ENCODE assay signal across 8 cellular contexts in the genomic region with DNA sequence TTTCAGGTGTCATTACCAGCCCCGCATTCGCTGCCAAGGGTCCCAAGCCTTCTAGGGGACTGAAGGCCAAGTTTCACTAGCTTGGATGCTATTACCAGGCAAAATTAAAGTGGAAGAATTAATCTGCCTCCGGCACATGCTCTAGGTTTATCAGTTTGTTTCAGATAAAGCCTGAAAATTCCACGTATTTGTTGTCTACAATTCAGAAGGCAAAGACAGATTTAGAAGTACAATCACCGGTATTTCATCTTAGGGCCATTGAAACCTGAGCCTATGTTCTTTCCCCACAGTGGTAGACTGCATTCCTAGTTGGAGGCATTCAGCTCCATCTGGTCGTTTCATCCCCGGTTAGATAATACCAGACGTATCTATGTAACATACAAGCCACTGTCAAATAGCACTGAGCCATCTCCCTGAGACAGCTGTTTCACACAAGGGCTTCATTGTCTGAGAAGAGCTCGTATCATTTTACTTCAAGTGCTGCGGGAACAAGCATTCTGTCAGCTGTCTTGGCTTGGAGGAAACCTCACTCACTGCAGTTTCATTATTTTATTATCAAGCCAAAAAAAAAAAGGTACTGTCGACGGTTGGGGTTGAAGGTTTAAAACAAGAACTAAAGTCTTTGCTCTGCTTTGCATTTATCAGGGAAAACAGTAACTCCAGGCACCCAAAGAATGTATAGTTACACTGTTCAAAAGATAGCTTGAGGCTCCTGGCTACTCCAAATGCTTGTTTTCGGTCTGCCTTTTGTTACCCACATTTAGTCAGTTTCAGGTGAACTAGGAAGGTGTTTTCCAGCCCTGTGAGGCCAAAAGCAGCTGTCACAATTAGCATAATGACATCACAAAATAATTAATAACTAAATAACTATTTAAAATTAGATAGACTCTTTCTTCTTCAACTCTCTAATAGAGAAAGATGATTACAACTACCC.
DNase-seq lines count a peak whose midpoint lies in the region; ATAC-seq and TF ChIP-seq lines count a peak whose summit lies in the region.

No MANE protein-coding gene starts in this region.

- intact Hi-C loops in left colon (cut with DNase I, micrococcal nuclease) = no loop called here

- H3K4me1 ChIP-seq in GM23338 (ENCODE audit: insufficient read depth) = peaks cover 23% of the 10 kb centered on the region

- no peaks in the 10 kb centered on the region for H3K36me3 ChIP-seq in GM23338 (ENCODE audit: insufficient read depth)
- no peaks in the 10 kb centered on the region for H3K36me3 ChIP-seq in WERI-Rb-1

- peak; percentile 91 for ATAC-seq in GM23338
- peak; percentile 74 for ATAC-seq in left colon

- no peaks in the 10 kb centered on the region for H3K9me2 ChIP-seq in GM23338 (ENCODE audit: insufficient read depth)

- no peak overlapping the region for H3K4me3 ChIP-seq in GM23338
- H3K4me3 ChIP-seq in WERI-Rb-1 (ENCODE audit: low read depth, low read length) = no peak overlapping the region

- no peaks in the 10 kb centered on the region for H3F3A ChIP-seq in GM23338 (replicated peaks; ENCODE audit: low read depth)

- DNase-seq in GM03348 (ENCODE audit: low spot score) (peak; percentile 16), GM23338 (ENCODE audit: low spot score) (peak; percentile 79), NCI-H1092 (lab: John Stamatoyannopoulos, UW) (peak; percentile 82), WERI-Rb-1 (peak; percentile 62), left colon (no peak)
- DNase-seq in stimulated activated CD4-positive, alpha-beta T cell treated with anti-CD3 and anti-CD28 coated beads, Interleukin-4, amount 100 ng/mL, for 1 hour = no peak
- DNase-seq in activated effector memory CD4-positive, alpha-beta T cell treated with Interleukin-2 at 50 U/mL for 16 hours = no peak
- DNase-seq in activated CD8-positive, alpha-beta memory T cell treated with anti-CD3 and anti-CD28 coated beads for 24 hours = no peak

- no peaks in the 10 kb centered on the region for H3K79me2 ChIP-seq in GM23338 (replicated peaks; ENCODE audit: insufficient read depth)

- peaks cover 2% of the 10 kb centered on the region for H3K27me3 Mint-ChIP-seq in GM23338 (ENCODE audit: insufficient read depth, low read depth, poor library complexity)

- no peaks in the 10 kb centered on the region for H4K20me1 ChIP-seq in GM23338 (replicated peaks; ENCODE audit: insufficient read depth)

- no peaks in the 10 kb centered on the region for H3K27me3 ChIP-seq in GM23338 (ENCODE audit: insufficient read depth)
- H3K27me3 ChIP-seq in WERI-Rb-1 (ENCODE audit: insufficient read depth, low read depth, severe bottlenecking) = no peaks in the 10 kb centered on the region

- peaks cover 9% of the 10 kb centered on the region; the same call in 2 of the 3 replicates for H3K36me3 Mint-ChIP-seq in GM23338 (ENCODE audit: low read depth)

- H3K4me3 Mint-ChIP-seq in GM23338 = 0 out of 3 replicates have a peak overlapping the region, but pooled peaks have one; percentile 5

- TF ChIP-seq CTCF in GM23338 (conservative IDR thresholded peaks at IDR 0.05; ENCODE audit: low read depth in 2 of 2) (no peak), WERI-Rb-1 (IDR thresholded peaks at IDR 0.05; ENCODE audit: low read depth, low read length) (no peak)

- H3K27ac ChIP-seq in GM23338 (ENCODE audit: low read depth) (peak overlapping the region; percentile 84), WERI-Rb-1 (peak overlapping the region; percentile 8; the same call in 1 of the 2 replicates)

- H3K4me2 ChIP-seq in GM23338 = 0 out of 2 replicates have a peak overlapping the region, but pooled peaks have one; percentile 1

- peaks cover 12% of the 10 kb centered on the region for H3K9me3 Mint-ChIP-seq in GM23338

- H2AFZ ChIP-seq in GM23338 = no peak overlapping the region

- peaks cover 30% of the 10 kb centered on the region for H3K4me1 Mint-ChIP-seq in GM23338

- peak overlapping the region; percentile 82 for H3K27ac Mint-ChIP-seq in GM23338

- H3K9me3 ChIP-seq in WERI-Rb-1 (ENCODE audit: severe bottlenecking) = peaks cover 4% of the 10 kb centered on the region

TF ChIP-seq in GM23338, 12 proteins besides CTCF, POLR2A, EP300 and RAD21 (continues in another document):
- TF ChIP-seq POLR2AphosphoS5 (IDR thresholded peaks at IDR 0.05; ENCODE audit: low read depth) (no peak), ZNF114 (CRISPR knock-in tag; IDR thresholded peaks at IDR 0.05) (no peak), EZH2phosphoT487 (IDR thresholded peaks at IDR 0.05; ENCODE audit: unreplicated experiment) (no peak), EZH2 (IDR thresholded peaks at IDR 0.05; ENCODE audit: low read depth, unreplicated experiment) (no peak), STAT1 (IDR thresholded peaks at IDR 0.05; ENCODE audit: unreplicated experiment) (no peak), NANOG (IDR thresholded peaks at IDR 0.05; ENCODE audit: borderline replicate concordance) (no peak), JUNB (IDR thresholded peaks at IDR 0.05; ENCODE audit: unreplicated experiment) (no peak), ZNF331 (CRISPR knock-in tag; IDR thresholded peaks at IDR 0.05; ENCODE audit: low read depth) (no peak), CREB1 (CRISPR knock-in tag; IDR thresholded peaks at IDR 0.05; ENCODE audit: low read depth) (no peak)
- TF ChIP-seq, protein P1, sequence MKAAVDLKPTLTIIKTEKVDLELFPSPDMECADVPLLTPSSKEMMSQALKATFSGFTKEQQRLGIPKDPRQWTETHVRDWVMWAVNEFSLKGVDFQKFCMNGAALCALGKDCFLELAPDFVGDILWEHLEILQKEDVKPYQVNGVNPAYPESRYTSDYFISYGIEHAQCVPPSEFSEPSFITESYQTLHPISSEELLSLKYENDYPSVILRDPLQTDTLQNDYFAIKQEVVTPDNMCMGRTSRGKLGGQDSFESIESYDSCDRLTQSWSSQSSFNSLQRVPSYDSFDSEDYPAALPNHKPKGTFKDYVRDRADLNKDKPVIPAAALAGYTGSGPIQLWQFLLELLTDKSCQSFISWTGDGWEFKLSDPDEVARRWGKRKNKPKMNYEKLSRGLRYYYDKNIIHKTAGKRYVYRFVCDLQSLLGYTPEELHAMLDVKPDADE (IDR thresholded peaks at IDR 0.05) = no peak
- TF ChIP-seq, protein P2, sequence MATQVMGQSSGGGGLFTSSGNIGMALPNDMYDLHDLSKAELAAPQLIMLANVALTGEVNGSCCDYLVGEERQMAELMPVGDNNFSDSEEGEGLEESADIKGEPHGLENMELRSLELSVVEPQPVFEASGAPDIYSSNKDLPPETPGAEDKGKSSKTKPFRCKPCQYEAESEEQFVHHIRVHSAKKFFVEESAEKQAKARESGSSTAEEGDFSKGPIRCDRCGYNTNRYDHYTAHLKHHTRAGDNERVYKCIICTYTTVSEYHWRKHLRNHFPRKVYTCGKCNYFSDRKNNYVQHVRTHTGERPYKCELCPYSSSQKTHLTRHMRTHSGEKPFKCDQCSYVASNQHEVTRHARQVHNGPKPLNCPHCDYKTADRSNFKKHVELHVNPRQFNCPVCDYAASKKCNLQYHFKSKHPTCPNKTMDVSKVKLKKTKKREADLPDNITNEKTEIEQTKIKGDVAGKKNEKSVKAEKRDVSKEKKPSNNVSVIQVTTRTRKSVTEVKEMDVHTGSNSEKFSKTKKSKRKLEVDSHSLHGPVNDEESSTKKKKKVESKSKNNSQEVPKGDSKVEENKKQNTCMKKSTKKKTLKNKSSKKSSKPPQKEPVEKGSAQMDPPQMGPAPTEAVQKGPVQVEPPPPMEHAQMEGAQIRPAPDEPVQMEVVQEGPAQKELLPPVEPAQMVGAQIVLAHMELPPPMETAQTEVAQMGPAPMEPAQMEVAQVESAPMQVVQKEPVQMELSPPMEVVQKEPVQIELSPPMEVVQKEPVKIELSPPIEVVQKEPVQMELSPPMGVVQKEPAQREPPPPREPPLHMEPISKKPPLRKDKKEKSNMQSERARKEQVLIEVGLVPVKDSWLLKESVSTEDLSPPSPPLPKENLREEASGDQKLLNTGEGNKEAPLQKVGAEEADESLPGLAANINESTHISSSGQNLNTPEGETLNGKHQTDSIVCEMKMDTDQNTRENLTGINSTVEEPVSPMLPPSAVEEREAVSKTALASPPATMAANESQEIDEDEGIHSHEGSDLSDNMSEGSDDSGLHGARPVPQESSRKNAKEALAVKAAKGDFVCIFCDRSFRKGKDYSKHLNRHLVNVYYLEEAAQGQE (IDR thresholded peaks at IDR 0.05; ENCODE audit: unreplicated experiment) = no peak

Comparison
In these comparisons a context has a peak if more than half of its experiments do, and no peak if none do; other contexts are left out.
1. DNase-seq: peak in GM03348 (single experiment), GM23338 (single experiment), NCI-H1092 (single experiment) and WERI-Rb-1 (single experiment); none in left colon (0 of 2), stimulated activated CD4-positive, alpha-beta T cell treated with anti-CD3 and anti-CD28 coated beads, Interleukin-4, amount 100 ng/mL, for 1 hour (single experiment), activated effector memory CD4-positive, alpha-beta T cell treated with Interleukin-2 at 50 U/mL for 16 hours (single experiment) and activated CD8-positive, alpha-beta memory T cell treated with anti-CD3 and anti-CD28 coated beads for 24 hours (single experiment).